9 cellular contexts compared by ENCODE assay signal in the genomic region with DNA sequence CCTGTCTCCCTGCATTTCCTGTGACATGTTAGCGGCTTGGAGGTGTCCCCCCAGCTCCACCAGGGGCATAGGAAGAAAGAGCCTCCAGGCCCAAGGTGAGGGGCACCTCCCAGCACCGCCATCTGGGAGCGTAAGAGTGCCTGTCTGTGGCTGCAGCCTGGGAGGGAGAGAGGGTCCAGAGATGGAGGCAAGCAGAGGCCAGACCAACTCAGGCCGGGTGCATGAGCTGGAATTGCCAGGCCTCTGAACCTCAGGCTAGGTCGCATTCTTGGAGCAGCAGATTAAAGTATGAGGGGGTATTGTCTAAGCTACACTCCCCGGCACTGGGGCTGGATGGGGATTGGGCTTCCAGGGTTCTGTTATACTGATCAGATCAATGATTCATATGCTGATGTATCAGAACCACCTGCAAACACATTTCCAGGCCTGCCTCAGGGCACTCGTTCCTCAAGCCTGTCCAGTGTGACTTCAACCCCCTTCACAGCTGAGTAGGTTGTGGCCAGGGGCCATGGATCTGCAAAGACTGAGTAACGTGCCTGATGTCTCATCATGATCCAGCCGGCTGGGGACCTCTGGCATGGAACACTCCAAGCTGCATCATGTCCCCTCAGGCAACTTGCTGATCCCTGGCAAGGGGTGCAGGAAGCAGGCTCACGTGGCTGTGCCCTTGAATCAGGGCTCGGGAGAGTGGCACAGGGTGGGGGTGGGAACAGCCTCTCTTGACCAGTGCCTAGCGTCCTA.
DNase-seq lines count a peak whose midpoint lies in the region; TF ChIP-seq lines count a peak whose summit lies in the region.
"Had no signal": no experiment of that assay in that cellular context is flagged by ENCODE, and none has a peak within 500 bp of the region (broad histone marks: within the 10 kb centered on the region; RNA-seq: fewer than 3 reads in every experiment).

No MANE protein-coding gene starts in this region.

- WGBS in prostate gland = 61% methylated on average over 12 of the region's 12 CpGs

- TF ChIP-seq POLR2A in prostate gland (IDR thresholded peaks at IDR 0.05) = no peak

- H3K27ac ChIP-seq in epithelial cell of prostate (peak overlapping the region; percentile 81), prostate gland (peak overlapping the region in 1 of 2 donors; percentile 70)

- H3K9me3 ChIP-seq in prostate gland = no peaks in the 10 kb centered on the region

- peak; percentile 99 for DNase-seq in ELR (ENCODE audit: low read depth)
- peak; percentile 43 for DNase-seq in RKO (ENCODE audit: low spot score)
- DNase-seq in epithelial cell of prostate (ENCODE audit: low read depth, low spot score) = peak; percentile 95
- peak; percentile 35 for DNase-seq in prostate gland (ENCODE audit: low spot score)
- DNase-seq in HT-29 (ENCODE audit: low spot score) = no peak
- no peak for DNase-seq in effector CD4-positive, alpha-beta T cell
- no peak for DNase-seq in SHP77 treated with DMSO at 0.1 percent for 48 hours (lab: John Stamatoyannopoulos, UW)
- no peak for DNase-seq in mucosa of gallbladder (ENCODE audit: low spot score)
- DNase-seq: activated naive CD4-positive, alpha-beta T cell treated with Interleukin-2 at 50 U/mL for 16 hours had no signal

- TF ChIP-seq CTCF in prostate gland (IDR thresholded peaks at IDR 0.05) = no peak

- no peaks in the 10 kb centered on the region for H3K4me1 ChIP-seq in prostate gland (replicated peaks)

- no peaks in the 10 kb centered on the region for H3K36me3 ChIP-seq in prostate gland

- no peaks in the 10 kb centered on the region for H3K27me3 ChIP-seq in prostate gland (replicated peaks; ENCODE audit: insufficient read depth)

- H3K4me3 ChIP-seq in prostate gland = no peak overlapping the region

- intact Hi-C loops in prostate gland (cut with DNase I) = loop anchor here (5.0 kb wide), 1 partner anchor 40 kb away; no protein-coding TSS in a partner anchor

Comparison
In these comparisons a context has a peak if more than half of its experiments do, and no peak if none do; other contexts are left out.
1. DNase-seq: peak in ELR (single experiment), RKO (single experiment), epithelial cell of prostate (single experiment) and prostate gland (single experiment); none in HT-29 (single experiment), effector CD4-positive, alpha-beta T cell (single experiment), SHP77 treated with DMSO at 0.1 percent for 48 hours (single experiment) and mucosa of gallbladder (single experiment).